Comparison of ENCODE assay signal across 22 cellular contexts in the genomic region with DNA sequence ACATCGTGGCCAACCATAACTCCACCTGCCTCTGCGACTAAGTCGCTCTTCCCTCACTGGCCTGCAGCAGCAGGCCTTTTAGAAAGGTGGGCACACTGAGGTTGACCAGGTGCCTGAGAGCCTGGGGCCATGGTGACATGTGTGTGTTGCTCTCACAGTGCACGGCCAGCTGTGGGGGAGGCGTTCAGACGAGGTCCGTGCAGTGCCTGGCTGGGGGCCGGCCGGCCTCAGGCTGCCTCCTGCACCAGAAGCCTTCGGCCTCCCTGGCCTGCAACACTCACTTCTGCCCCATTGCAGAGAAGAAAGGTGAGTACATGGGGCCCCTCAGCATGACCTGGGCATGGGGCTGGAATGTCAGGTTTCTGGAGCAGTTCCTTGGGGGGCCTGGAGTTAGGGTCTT.
"Had no signal": no experiment of that assay in that cellular context is flagged by ENCODE, and none has a peak within 500 bp of the region (broad histone marks: within the 10 kb centered on the region; RNA-seq: fewer than 3 reads in every experiment).

No MANE protein-coding gene starts in this region.

- H3K4me1 Mint-ChIP-seq: immature natural killer cell, naive B cell had no signal

- H3K27me3 ChIP-seq: esophagus muscularis mucosa, neutrophil, thyroid gland, upper lobe of left lung, vagina had no signal

- H3K27ac ChIP-seq: epithelial cell of prostate, esophagus muscularis mucosa, neutrophil, skin epidermis, thyroid gland, upper lobe of left lung, vagina had no signal

- H3K27ac Mint-ChIP-seq: immature natural killer cell, naive B cell had no signal

- ATAC-seq: left cardiac atrium, left ventricle myocardium superior, sciatic nerve had no signal

- H3K4me1 ChIP-seq: esophagus muscularis mucosa, thyroid gland, upper lobe of left lung, vagina had no signal

- DNase-seq: cortex of kidney; effector memory CD4-positive, alpha-beta T cell; foreskin fibroblast; immature natural killer cell; kidney; left cardiac atrium; left ventricle myocardium superior; mesenchymal stem cell; midbrain; naive B cell; nephron progenitor cell; stimulated activated CD4-positive, alpha-beta T cell treated with anti-CD3 and anti-CD28 coated beads, Interleukin-12 subunit alpha, Interleukin-12 subunit beta, amount 100 ng/mL, for 4 hours; stimulated activated naive CD4-positive, alpha-beta T cell treated with Interleukin-2 at 50 U/mL for 16 hours; thyroid gland had no signal

- H3K27me3 Mint-ChIP-seq: naive B cell had no signal

- H3K4me3 ChIP-seq: esophagus muscularis mucosa, lung, skin epidermis, thyroid gland, upper lobe of left lung, vagina had no signal

- H3K36me3 Mint-ChIP-seq: immature natural killer cell had no signal

- H3K36me3 ChIP-seq: esophagus muscularis mucosa, neutrophil, thyroid gland, upper lobe of left lung, vagina had no signal

- H3K9me3 ChIP-seq: esophagus muscularis mucosa, neutrophil, thyroid gland, upper lobe of left lung, vagina had no signal

- H3K4me3 Mint-ChIP-seq: immature natural killer cell, naive B cell, nephron progenitor cell had no signal
